In the genomic region with DNA sequence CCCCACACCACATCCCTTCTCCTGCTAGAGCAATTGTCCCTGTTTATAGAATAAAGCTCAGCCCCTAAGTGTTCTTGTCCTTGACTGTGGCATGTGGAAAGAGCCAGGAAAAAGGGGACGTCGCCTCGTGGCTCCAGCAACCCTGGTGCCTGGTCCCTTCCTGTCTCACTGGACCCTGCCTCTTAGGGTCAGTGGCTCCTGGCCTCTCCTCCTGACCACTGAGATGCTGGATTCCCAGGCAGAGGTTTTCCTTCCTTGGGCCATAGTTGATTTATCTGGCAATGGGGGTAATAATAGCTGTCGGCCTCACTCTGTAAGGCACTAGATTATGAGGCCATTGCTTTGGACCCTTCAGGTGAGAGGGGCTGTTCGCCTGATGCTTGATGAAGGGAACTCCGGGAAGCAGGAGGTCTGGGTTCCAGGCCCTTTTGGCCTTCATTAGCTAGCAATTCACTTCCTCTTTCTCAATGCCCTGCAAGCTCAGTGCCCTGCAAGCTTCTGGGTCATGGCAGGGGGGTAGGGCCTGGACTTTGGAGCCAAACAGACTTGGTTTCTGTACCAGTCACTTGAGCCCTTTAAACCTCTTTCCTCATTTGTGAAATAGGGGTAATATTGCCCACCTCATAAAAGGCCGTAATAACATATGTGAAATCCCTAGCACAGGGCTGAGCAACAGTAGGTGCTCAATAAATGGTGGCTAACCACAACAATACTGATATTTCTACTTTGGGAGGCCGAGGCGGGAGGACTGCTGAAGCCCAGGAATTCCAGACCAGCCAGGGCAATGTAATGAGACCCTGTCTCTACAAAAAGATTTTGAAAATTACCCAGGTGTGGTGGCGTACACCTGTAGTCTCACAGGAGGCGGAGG, we compare ENCODE assay signal across 8 cellular contexts. TPM values are rescaled to one million over a fixed set of nuclear protein-coding genes. Genes with fewer than 3 reads are reported as not detected.
DNase-seq lines count a peak whose midpoint lies in the region; TF ChIP-seq lines count a peak whose summit lies in the region.

No MANE protein-coding gene starts in this region.

- no peak for DNase-seq in activated naive CD4-positive, alpha-beta T cell treated with anti-CD3 and anti-CD28 coated beads, Interleukin-2, amount 50 U/mL, for 16 hours
- DNase-seq in activated naive CD8-positive, alpha-beta T cell treated with anti-CD3 and anti-CD28 coated beads for 36 hours, result no peak
- DNase-seq in HK-2 (ENCODE audit: unreplicated experiment), result no peak
- no peak for DNase-seq in activated CD4-positive, CD25-positive, alpha-beta regulatory T cell (lab: John Stamatoyannopoulos, UW)
- DNase-seq in GM19238 (ENCODE audit: insufficient read length, low spot score), result no peak

- no peaks in the 10 kb centered on the region for H3K27me3 ChIP-seq in liver (ENCODE audit: control insufficient read depth in 4 of 4, insufficient read depth in 4 of 4, low read length in 3 of 4)

- H3K4me3 ChIP-seq in liver (ENCODE audit: low read depth in 1 of 3, low read length in 3 of 3) (peak overlapping the region; percentile 75 to 100 (median 94)), urinary bladder (ENCODE audit: low read depth, low read length) (peak overlapping the region; percentile 64)

- peaks cover 15% of the 10 kb centered on the region for H3K4me1 Mint-ChIP-seq in activated naive CD4-positive, alpha-beta T cell treated with anti-CD3 and anti-CD28 coated beads, Interleukin-2, amount 50 U/mL, for 24 hours
- H3K4me1 Mint-ChIP-seq in activated naive CD8-positive, alpha-beta T cell treated with anti-CD3 and anti-CD28 coated beads for 36 hours, result peaks cover 13% of the 10 kb centered on the region

- H3K27me3 Mint-ChIP-seq in activated naive CD4-positive, alpha-beta T cell treated with anti-CD3 and anti-CD28 coated beads, Interleukin-2, amount 50 U/mL, for 24 hours, result no peaks in the 10 kb centered on the region
- no peaks in the 10 kb centered on the region for H3K27me3 Mint-ChIP-seq in activated naive CD8-positive, alpha-beta T cell treated with anti-CD3 and anti-CD28 coated beads for 36 hours

- H3K9ac ChIP-seq in liver (ENCODE audit: low read depth in 1 of 2, low read length in 2 of 2), result peak overlapping the region; percentile 84 to 99

- peak overlapping the region; percentile 81 for H3K4me3 Mint-ChIP-seq in activated naive CD4-positive, alpha-beta T cell treated with anti-CD3 and anti-CD28 coated beads, Interleukin-2, amount 50 U/mL, for 24 hours
- peak overlapping the region; percentile 79 for H3K4me3 Mint-ChIP-seq in activated naive CD8-positive, alpha-beta T cell treated with anti-CD3 and anti-CD28 coated beads for 36 hours

- no peaks in the 10 kb centered on the region for H3K9me3 Mint-ChIP-seq in activated naive CD4-positive, alpha-beta T cell treated with anti-CD3 and anti-CD28 coated beads, Interleukin-2, amount 50 U/mL, for 24 hours
- H3K9me3 Mint-ChIP-seq in activated naive CD8-positive, alpha-beta T cell treated with anti-CD3 and anti-CD28 coated beads for 36 hours, result no peaks in the 10 kb centered on the region

- peaks cover 0 to 17% (median 7%) of the 10 kb centered on the region in 4 donors for H3K36me3 ChIP-seq in liver (ENCODE audit: control insufficient read depth in 4 of 4, insufficient read depth in 3 of 4, low read depth in 1 of 4, low read length in 3 of 4)
- no peaks in the 10 kb centered on the region for H3K36me3 ChIP-seq in urinary bladder (ENCODE audit: insufficient read depth)

- H3K4me1 ChIP-seq in liver (ENCODE audit: control insufficient read depth in 4 of 4, insufficient read depth in 4 of 4, low read length in 3 of 4) (peaks cover 0 to 23% (median 10%) of the 10 kb centered on the region in 4 donors), urinary bladder (ENCODE audit: insufficient read depth) (no peaks in the 10 kb centered on the region)

- peak overlapping the region; percentile 77 to 97 for H3K27ac ChIP-seq in liver (ENCODE audit: low read depth in 1 of 2, low read length in 2 of 2)
- H3K27ac ChIP-seq in urinary bladder (ENCODE audit: low read depth), result no peak overlapping the region

- no peak overlapping the region for H3K27ac Mint-ChIP-seq in activated naive CD4-positive, alpha-beta T cell treated with anti-CD3 and anti-CD28 coated beads, Interleukin-2, amount 50 U/mL, for 24 hours
- H3K27ac Mint-ChIP-seq in activated naive CD8-positive, alpha-beta T cell treated with anti-CD3 and anti-CD28 coated beads for 36 hours, result no peak overlapping the region

- 32% methylated on average over 11 of the region's 11 CpGs for WGBS in liver
- 71% methylated on average over 11 of the region's 11 CpGs for WGBS in urinary bladder

- no peak for TF ChIP-seq CTCF in liver (IDR thresholded peaks at IDR 0.05; ENCODE audit: low read depth, low read length, missing input control)

- no peaks in the 10 kb centered on the region for H3K9me3 ChIP-seq in liver (ENCODE audit: control insufficient read depth in 4 of 4, low read length in 3 of 4)

- H3K36me3 Mint-ChIP-seq in activated naive CD4-positive, alpha-beta T cell treated with anti-CD3 and anti-CD28 coated beads, Interleukin-2, amount 50 U/mL, for 24 hours, result no peaks in the 10 kb centered on the region
- H3K36me3 Mint-ChIP-seq in activated naive CD8-positive, alpha-beta T cell treated with anti-CD3 and anti-CD28 coated beads for 36 hours, result no peaks in the 10 kb centered on the region

- TF ChIP-seq RAD21 in liver (IDR thresholded peaks at IDR 0.05), result peak; percentile 60 to 62

TF ChIP-seq in liver, 16 proteins besides CTCF, POLR2A, EP300 and RAD21 (continues in another document):
- TF ChIP-seq HNF4A (conservative IDR thresholded peaks at IDR 0.05), result peak; percentile 96 to 98
- TF ChIP-seq YY1 (IDR thresholded peaks at IDR 0.05), result peak; percentile 81
- TF ChIP-seq, protein P1, sequence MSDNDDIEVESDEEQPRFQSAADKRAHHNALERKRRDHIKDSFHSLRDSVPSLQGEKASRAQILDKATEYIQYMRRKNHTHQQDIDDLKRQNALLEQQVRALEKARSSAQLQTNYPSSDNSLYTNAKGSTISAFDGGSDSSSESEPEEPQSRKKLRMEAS (IDR thresholded peaks at IDR 0.05), result no peak
- TF ChIP-seq GABPA (IDR thresholded peaks at IDR 0.05 in 1 of 2, conservative IDR thresholded peaks at IDR 0.05 in 1 of 2), result no peak
- peak; percentile 92 to 93 for TF ChIP-seq RXRA (IDR thresholded peaks at IDR 0.05)
- no peak for TF ChIP-seq EGR1 (IDR thresholded peaks at IDR 0.05; ENCODE audit: low read depth in 2 of 2)
- TF ChIP-seq SP1 (IDR thresholded peaks at IDR 0.05), result peak; percentile 92
- TF ChIP-seq, protein P2, sequence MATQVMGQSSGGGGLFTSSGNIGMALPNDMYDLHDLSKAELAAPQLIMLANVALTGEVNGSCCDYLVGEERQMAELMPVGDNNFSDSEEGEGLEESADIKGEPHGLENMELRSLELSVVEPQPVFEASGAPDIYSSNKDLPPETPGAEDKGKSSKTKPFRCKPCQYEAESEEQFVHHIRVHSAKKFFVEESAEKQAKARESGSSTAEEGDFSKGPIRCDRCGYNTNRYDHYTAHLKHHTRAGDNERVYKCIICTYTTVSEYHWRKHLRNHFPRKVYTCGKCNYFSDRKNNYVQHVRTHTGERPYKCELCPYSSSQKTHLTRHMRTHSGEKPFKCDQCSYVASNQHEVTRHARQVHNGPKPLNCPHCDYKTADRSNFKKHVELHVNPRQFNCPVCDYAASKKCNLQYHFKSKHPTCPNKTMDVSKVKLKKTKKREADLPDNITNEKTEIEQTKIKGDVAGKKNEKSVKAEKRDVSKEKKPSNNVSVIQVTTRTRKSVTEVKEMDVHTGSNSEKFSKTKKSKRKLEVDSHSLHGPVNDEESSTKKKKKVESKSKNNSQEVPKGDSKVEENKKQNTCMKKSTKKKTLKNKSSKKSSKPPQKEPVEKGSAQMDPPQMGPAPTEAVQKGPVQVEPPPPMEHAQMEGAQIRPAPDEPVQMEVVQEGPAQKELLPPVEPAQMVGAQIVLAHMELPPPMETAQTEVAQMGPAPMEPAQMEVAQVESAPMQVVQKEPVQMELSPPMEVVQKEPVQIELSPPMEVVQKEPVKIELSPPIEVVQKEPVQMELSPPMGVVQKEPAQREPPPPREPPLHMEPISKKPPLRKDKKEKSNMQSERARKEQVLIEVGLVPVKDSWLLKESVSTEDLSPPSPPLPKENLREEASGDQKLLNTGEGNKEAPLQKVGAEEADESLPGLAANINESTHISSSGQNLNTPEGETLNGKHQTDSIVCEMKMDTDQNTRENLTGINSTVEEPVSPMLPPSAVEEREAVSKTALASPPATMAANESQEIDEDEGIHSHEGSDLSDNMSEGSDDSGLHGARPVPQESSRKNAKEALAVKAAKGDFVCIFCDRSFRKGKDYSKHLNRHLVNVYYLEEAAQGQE (IDR thresholded peaks at IDR 0.05), result peak; percentile 76
- TF ChIP-seq, protein P3, sequence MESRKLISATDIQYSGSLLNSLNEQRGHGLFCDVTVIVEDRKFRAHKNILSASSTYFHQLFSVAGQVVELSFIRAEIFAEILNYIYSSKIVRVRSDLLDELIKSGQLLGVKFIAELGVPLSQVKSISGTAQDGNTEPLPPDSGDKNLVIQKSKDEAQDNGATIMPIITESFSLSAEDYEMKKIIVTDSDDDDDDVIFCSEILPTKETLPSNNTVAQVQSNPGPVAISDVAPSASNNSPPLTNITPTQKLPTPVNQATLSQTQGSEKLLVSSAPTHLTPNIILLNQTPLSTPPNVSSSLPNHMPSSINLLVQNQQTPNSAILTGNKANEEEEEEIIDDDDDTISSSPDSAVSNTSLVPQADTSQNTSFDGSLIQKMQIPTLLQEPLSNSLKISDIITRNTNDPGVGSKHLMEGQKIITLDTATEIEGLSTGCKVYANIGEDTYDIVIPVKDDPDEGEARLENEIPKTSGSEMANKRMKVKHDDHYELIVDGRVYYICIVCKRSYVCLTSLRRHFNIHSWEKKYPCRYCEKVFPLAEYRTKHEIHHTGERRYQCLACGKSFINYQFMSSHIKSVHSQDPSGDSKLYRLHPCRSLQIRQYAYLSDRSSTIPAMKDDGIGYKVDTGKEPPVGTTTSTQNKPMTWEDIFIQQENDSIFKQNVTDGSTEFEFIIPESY (IDR thresholded peaks at IDR 0.05), result peak; percentile 61
- peak; percentile 82 for TF ChIP-seq TAF1 (conservative IDR thresholded peaks at IDR 0.05)
- TF ChIP-seq ATF3 (IDR thresholded peaks at IDR 0.05), result peak; percentile 58
- TF ChIP-seq NR2F2 (IDR thresholded peaks at IDR 0.05), result peak; percentile 40
- TF ChIP-seq FOXA1 (IDR thresholded peaks at IDR 0.05), result no peak

RNA-seq across cellular contexts. Expression of gene ASL, which starts 1.1 kb away (rescaled TPM):
- total RNA-seq in activated naive CD8-positive, alpha-beta T cell treated with anti-CD3 and anti-CD28 coated beads for 36 hours, result 10 to 100 TPM; 19.0 to 22.8 TPM
- 100 to 1,000 TPM in 1 of 2 donors, 10 to 100 TPM in 1; 60.3 to 272 TPM for total RNA-seq in liver
- 100 to 1,000 TPM; 234 to 270 TPM for polyA plus RNA-seq in liver
- 11.1 TPM for total RNA-seq in urinary bladder
- 34.9 TPM for polyA plus RNA-seq in urinary bladder

RNA-seq across cellular contexts. Expression of gene CRCP, which starts 38.0 kb away (rescaled TPM):
- 10 to 100 TPM; 33.8 to 34.8 TPM for total RNA-seq in activated naive CD8-positive, alpha-beta T cell treated with anti-CD3 and anti-CD28 coated beads for 36 hours
- total RNA-seq in liver, result 10 to 100 TPM; 13.0 to 52.6 TPM
- polyA plus RNA-seq in liver, result 10 to 100 TPM; 16.6 to 20.2 TPM
- 33.2 TPM for total RNA-seq in urinary bladder
- polyA plus RNA-seq in urinary bladder, result 23.1 TPM
